1 cellular context compared by ENCODE assay signal in the genomic region with DNA sequence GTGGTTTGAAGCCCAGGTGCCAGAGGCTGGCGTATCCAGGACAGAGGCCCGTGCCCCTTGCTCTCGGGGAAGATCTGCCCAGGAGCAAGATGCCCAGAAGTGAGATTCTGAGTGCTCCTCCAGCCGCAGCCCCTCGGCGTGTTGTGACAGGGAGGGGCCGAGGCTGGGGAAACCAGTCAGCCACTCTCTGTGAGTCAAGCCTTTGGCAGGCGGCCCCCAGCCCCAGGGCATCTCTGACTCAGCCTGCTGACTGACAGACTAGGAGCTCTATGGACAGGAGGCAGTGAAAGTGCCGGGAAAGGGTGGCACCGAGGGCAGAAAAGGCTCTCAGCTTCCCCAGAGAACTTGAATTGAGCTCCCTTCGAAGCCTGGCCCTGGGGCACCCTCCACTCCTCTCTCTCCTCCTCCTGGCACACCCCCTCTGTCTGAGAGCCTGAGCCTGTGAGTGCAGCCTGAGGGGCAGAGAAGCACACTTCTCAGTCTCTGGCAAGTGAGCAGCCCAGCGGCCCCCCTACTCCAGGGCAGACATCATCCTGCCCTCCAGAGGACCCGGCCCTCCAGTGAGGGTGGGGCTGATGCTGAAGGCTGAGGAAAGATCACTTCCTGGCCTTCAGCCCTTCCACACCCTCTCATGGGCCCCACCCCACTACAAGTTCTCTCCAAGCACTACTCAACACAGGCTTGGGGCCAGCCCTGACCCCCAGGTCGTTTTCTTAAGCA.
A peak's percentile ranks its signal among the peaks of the same experiment; 100 is the strongest.
TF ChIP-seq lines count a peak whose summit lies in the region.

No MANE protein-coding gene starts in this region.

TF ChIP-seq in HEK293, 187 proteins besides CTCF, POLR2A, EP300 and RAD21 (continued from another document and continues in another):
- TF ChIP-seq, protein P1, sequence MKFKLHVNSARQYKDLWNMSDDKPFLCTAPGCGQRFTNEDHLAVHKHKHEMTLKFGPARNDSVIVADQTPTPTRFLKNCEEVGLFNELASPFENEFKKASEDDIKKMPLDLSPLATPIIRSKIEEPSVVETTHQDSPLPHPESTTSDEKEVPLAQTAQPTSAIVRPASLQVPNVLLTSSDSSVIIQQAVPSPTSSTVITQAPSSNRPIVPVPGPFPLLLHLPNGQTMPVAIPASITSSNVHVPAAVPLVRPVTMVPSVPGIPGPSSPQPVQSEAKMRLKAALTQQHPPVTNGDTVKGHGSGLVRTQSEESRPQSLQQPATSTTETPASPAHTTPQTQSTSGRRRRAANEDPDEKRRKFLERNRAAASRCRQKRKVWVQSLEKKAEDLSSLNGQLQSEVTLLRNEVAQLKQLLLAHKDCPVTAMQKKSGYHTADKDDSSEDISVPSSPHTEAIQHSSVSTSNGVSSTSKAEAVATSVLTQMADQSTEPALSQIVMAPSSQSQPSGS (tag by site-specific recombination; IDR thresholded peaks at IDR 0.05; ENCODE audit: low read depth), result no peak
- TF ChIP-seq ZNF121 (tag by site-specific recombination; IDR thresholded peaks at IDR 0.05), result no peak
- no peak for TF ChIP-seq ZBTB21 (tag by site-specific recombination; IDR thresholded peaks at IDR 0.05)
- TF ChIP-seq, protein P2, sequence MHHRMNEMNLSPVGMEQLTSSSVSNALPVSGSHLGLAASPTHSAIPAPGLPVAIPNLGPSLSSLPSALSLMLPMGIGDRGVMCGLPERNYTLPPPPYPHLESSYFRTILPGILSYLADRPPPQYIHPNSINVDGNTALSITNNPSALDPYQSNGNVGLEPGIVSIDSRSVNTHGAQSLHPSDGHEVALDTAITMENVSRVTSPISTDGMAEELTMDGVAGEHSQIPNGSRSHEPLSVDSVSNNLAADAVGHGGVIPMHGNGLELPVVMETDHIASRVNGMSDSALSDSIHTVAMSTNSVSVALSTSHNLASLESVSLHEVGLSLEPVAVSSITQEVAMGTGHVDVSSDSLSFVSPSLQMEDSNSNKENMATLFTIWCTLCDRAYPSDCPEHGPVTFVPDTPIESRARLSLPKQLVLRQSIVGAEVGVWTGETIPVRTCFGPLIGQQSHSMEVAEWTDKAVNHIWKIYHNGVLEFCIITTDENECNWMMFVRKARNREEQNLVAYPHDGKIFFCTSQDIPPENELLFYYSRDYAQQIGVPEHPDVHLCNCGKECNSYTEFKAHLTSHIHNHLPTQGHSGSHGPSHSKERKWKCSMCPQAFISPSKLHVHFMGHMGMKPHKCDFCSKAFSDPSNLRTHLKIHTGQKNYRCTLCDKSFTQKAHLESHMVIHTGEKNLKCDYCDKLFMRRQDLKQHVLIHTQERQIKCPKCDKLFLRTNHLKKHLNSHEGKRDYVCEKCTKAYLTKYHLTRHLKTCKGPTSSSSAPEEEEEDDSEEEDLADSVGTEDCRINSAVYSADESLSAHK (tag by site-specific recombination; IDR thresholded peaks at IDR 0.05), result no peak
- TF ChIP-seq ZNF133 (tag by site-specific recombination; IDR thresholded peaks at IDR 0.05), result no peak
- no peak for TF ChIP-seq ZSCAN23 (tag by site-specific recombination; IDR thresholded peaks at IDR 0.05)
- TF ChIP-seq KLF10 (tag by site-specific recombination; IDR thresholded peaks at IDR 0.05), result no peak
- TF ChIP-seq ZNF555 (tag by site-specific recombination; conservative IDR thresholded peaks at IDR 0.05), result no peak
- TF ChIP-seq MZF1 (tag by site-specific recombination; IDR thresholded peaks at IDR 0.05; ENCODE audit: borderline replicate concordance), result no peak
- TF ChIP-seq SP3 (tag by site-specific recombination; IDR thresholded peaks at IDR 0.05), result no peak
- TF ChIP-seq, protein P3, sequence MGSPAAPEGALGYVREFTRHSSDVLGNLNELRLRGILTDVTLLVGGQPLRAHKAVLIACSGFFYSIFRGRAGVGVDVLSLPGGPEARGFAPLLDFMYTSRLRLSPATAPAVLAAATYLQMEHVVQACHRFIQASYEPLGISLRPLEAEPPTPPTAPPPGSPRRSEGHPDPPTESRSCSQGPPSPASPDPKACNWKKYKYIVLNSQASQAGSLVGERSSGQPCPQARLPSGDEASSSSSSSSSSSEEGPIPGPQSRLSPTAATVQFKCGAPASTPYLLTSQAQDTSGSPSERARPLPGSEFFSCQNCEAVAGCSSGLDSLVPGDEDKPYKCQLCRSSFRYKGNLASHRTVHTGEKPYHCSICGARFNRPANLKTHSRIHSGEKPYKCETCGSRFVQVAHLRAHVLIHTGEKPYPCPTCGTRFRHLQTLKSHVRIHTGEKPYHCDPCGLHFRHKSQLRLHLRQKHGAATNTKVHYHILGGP (tag by site-specific recombination; IDR thresholded peaks at IDR 0.05), result no peak
- TF ChIP-seq ZNF366 (tag by site-specific recombination; conservative IDR thresholded peaks at IDR 0.05), result no peak
- TF ChIP-seq, protein P4, sequence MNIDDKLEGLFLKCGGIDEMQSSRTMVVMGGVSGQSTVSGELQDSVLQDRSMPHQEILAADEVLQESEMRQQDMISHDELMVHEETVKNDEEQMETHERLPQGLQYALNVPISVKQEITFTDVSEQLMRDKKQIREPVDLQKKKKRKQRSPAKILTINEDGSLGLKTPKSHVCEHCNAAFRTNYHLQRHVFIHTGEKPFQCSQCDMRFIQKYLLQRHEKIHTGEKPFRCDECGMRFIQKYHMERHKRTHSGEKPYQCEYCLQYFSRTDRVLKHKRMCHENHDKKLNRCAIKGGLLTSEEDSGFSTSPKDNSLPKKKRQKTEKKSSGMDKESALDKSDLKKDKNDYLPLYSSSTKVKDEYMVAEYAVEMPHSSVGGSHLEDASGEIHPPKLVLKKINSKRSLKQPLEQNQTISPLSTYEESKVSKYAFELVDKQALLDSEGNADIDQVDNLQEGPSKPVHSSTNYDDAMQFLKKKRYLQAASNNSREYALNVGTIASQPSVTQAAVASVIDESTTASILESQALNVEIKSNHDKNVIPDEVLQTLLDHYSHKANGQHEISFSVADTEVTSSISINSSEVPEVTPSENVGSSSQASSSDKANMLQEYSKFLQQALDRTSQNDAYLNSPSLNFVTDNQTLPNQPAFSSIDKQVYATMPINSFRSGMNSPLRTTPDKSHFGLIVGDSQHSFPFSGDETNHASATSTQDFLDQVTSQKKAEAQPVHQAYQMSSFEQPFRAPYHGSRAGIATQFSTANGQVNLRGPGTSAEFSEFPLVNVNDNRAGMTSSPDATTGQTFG (tag by site-specific recombination; IDR thresholded peaks at IDR 0.05; ENCODE audit: borderline replicate concordance), result no peak
- TF ChIP-seq, protein P5, sequence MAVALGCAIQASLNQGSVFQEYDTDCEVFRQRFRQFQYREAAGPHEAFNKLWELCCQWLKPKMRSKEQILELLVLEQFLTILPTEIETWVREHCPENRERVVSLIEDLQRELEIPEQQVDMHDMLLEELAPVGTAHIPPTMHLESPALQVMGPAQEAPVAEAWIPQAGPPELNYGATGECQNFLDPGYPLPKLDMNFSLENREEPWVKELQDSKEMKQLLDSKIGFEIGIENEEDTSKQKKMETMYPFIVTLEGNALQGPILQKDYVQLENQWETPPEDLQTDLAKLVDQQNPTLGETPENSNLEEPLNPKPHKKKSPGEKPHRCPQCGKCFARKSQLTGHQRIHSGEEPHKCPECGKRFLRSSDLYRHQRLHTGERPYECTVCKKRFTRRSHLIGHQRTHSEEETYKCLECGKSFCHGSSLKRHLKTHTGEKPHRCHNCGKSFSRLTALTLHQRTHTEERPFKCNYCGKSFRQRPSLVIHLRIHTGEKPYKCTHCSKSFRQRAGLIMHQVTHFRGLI (tag by site-specific recombination; IDR thresholded peaks at IDR 0.05), result no peak
- no peak for TF ChIP-seq ZNF549 (tag by site-specific recombination; IDR thresholded peaks at IDR 0.05)
- no peak for TF ChIP-seq YY1 (tag by site-specific recombination; IDR thresholded peaks at IDR 0.05)
- TF ChIP-seq ZBTB8A (tag by site-specific recombination; IDR thresholded peaks at IDR 0.05), result no peak
- no peak for TF ChIP-seq ZNF521 (tag by site-specific recombination; IDR thresholded peaks at IDR 0.05)
- TF ChIP-seq ZFHX2 (tag by site-specific recombination; conservative IDR thresholded peaks at IDR 0.05), result no peak
- no peak for TF ChIP-seq ZNF600 (tag by site-specific recombination; IDR thresholded peaks at IDR 0.05)
- TF ChIP-seq ZXDB (tag by site-specific recombination; IDR thresholded peaks at IDR 0.05), result no peak
- TF ChIP-seq ZNF266 (tag by site-specific recombination; IDR thresholded peaks at IDR 0.05; ENCODE audit: low read depth), result no peak
- no peak for TF ChIP-seq ZNF623 (tag by site-specific recombination; IDR thresholded peaks at IDR 0.05)
- TF ChIP-seq, protein P6, sequence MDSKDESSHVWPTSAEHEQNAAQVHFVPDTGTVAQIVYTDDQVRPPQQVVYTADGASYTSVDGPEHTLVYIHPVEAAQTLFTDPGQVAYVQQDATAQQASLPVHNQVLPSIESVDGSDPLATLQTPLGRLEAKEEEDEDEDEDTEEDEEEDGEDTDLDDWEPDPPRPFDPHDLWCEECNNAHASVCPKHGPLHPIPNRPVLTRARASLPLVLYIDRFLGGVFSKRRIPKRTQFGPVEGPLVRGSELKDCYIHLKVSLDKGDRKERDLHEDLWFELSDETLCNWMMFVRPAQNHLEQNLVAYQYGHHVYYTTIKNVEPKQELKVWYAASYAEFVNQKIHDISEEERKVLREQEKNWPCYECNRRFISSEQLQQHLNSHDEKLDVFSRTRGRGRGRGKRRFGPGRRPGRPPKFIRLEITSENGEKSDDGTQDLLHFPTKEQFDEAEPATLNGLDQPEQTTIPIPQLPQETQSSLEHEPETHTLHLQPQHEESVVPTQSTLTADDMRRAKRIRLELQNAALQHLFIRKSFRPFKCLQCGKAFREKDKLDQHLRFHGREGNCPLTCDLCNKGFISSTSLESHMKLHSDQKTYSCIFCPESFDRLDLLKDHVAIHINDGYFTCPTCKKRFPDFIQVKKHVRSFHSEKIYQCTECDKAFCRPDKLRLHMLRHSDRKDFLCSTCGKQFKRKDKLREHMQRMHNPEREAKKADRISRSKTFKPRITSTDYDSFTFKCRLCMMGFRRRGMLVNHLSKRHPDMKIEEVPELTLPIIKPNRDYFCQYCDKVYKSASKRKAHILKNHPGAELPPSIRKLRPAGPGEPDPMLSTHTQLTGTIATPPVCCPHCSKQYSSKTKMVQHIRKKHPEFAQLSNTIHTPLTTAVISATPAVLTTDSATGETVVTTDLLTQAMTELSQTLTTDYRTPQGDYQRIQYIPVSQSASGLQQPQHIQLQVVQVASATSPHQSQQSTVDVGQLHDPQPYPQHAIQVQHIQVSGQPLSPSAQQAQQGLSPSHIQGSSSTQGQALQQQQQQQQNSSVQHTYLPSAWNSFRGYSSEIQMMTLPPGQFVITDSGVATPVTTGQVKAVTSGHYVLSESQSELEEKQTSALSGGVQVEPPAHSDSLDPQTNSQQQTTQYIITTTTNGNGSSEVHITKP (tag by site-specific recombination; IDR thresholded peaks at IDR 0.05), result peak; percentile 65
- TF ChIP-seq YY2 (tag by site-specific recombination; IDR thresholded peaks at IDR 0.05), result no peak
- TF ChIP-seq ZBTB48 (tag by site-specific recombination; IDR thresholded peaks at IDR 0.05), result peak; percentile 18; the same call in 1 of the 2 replicates
- no peak for TF ChIP-seq ZNF501 (tag by site-specific recombination; IDR thresholded peaks at IDR 0.05)
- TF ChIP-seq, protein P7, sequence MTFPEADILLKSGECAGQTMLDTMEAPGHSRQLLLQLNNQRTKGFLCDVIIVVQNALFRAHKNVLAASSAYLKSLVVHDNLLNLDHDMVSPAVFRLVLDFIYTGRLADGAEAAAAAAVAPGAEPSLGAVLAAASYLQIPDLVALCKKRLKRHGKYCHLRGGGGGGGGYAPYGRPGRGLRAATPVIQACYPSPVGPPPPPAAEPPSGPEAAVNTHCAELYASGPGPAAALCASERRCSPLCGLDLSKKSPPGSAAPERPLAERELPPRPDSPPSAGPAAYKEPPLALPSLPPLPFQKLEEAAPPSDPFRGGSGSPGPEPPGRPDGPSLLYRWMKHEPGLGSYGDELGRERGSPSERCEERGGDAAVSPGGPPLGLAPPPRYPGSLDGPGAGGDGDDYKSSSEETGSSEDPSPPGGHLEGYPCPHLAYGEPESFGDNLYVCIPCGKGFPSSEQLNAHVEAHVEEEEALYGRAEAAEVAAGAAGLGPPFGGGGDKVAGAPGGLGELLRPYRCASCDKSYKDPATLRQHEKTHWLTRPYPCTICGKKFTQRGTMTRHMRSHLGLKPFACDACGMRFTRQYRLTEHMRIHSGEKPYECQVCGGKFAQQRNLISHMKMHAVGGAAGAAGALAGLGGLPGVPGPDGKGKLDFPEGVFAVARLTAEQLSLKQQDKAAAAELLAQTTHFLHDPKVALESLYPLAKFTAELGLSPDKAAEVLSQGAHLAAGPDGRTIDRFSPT (tag by site-specific recombination; IDR thresholded peaks at IDR 0.05), result no peak
- TF ChIP-seq, protein P8, sequence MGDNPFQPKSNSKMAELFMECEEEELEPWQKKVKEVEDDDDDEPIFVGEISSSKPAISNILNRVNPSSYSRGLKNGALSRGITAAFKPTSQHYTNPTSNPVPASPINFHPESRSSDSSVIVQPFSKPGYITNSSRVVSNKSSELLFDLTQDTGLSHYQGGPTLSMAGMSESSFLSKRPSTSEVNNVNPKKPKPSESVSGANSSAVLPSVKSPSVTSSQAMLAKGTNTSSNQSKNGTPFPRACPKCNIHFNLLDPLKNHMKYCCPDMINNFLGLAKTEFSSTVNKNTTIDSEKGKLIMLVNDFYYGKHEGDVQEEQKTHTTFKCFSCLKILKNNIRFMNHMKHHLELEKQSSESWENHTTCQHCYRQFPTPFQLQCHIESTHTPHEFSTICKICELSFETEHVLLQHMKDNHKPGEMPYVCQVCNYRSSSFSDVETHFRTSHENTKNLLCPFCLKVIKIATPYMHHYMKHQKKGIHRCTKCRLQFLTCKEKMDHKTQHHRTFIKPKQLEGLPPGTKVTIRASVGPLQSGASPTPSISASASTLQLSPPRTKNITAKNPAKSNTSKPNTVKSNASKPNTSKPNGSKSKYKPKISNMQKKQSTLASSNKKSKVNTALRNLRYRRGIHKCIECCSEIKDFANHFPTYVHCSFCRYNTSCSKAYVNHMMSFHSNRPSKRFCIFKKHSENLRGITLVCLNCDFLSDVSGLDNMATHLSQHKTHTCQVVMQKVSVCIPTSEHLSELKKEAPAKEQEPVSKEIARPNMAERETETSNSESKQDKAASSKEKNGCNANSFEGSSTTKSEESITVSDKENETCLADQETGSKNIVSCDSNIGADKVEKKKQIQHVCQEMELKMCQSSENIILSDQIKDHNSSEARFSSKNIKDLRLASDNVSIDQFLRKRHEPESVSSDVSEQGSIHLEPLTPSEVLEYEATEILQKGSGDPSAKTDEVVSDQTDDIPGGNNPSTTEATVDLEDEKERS (tag by site-specific recombination; IDR thresholded peaks at IDR 0.05), result no peak
- no peak for TF ChIP-seq HOXD13 (CRISPR knock-in tag; IDR thresholded peaks at IDR 0.05; ENCODE audit: borderline replicate concordance)
- TF ChIP-seq ZNF837 (tag by site-specific recombination; IDR thresholded peaks at IDR 0.05), result no peak
- TF ChIP-seq TRIM28 (IDR thresholded peaks at IDR 0.05; ENCODE audit: borderline replicate concordance, low read length), result no peak
- no peak for TF ChIP-seq ZNF114 (tag by site-specific recombination; IDR thresholded peaks at IDR 0.05)
- no peak for TF ChIP-seq ZNF707 (tag by site-specific recombination; IDR thresholded peaks at IDR 0.05)
- no peak for TF ChIP-seq ZNF140 (tag by site-specific recombination; IDR thresholded peaks at IDR 0.05)
- no peak for TF ChIP-seq ZNF561 (tag by site-specific recombination; IDR thresholded peaks at IDR 0.05; ENCODE audit: borderline replicate concordance)
- TF ChIP-seq KLF1 (tag by site-specific recombination; IDR thresholded peaks at IDR 0.05), result peak; percentile 75
- no peak for TF ChIP-seq ZNF311 (tag by site-specific recombination; IDR thresholded peaks at IDR 0.05; ENCODE audit: borderline replicate concordance)
- TF ChIP-seq ZEB2 (tag by site-specific recombination; IDR thresholded peaks at IDR 0.05), result 0 out of 2 replicates have a peak, but pooled peaks have one; percentile 19
- no peak for TF ChIP-seq GLIS1 (tag by site-specific recombination; IDR thresholded peaks at IDR 0.05)
